Comparison of ENCODE assay signal across 1 cellular context in genomic region chr7:143265017-143265693, GRCh38.
TF ChIP-seq lines count a peak whose summit lies in the region.

No MANE protein-coding gene starts in this region.

TF ChIP-seq in HepG2, 621 proteins besides CTCF, POLR2A, EP300 and RAD21:
- TF ChIP-seq IRX3 (CRISPR knock-in tag; IDR thresholded peaks at IDR 0.05; ENCODE audit: borderline replicate concordance, low read depth) (no peak), ZHX1 (CRISPR knock-in tag; IDR thresholded peaks at IDR 0.05; ENCODE audit: low read depth) (no peak), SMC3 (IDR thresholded peaks at IDR 0.05; ENCODE audit: low read length) (no peak), RBAK (CRISPR knock-in tag; IDR thresholded peaks at IDR 0.05) (no peak), ZNF598 (CRISPR knock-in tag; IDR thresholded peaks at IDR 0.05; ENCODE audit: borderline replicate concordance) (no peak), CBX2 (IDR thresholded peaks at IDR 0.05; ENCODE audit: low read depth, low read length) (no peak), CBX2 (CRISPR knock-in tag; IDR thresholded peaks at IDR 0.05; ENCODE audit: low read depth) (no peak), MAF1 (CRISPR knock-in tag; IDR thresholded peaks at IDR 0.05; ENCODE audit: borderline replicate concordance) (no peak), TRAFD1 (CRISPR knock-in tag; IDR thresholded peaks at IDR 0.05; ENCODE audit: borderline replicate concordance) (no peak), FIP1L1 (IDR thresholded peaks at IDR 0.05; ENCODE audit: borderline replicate concordance, insufficient read depth, low read depth, low read length) (no peak), ZNF343 (CRISPR knock-in tag; IDR thresholded peaks at IDR 0.05) (no peak), ZNF704 (CRISPR knock-in tag; IDR thresholded peaks at IDR 0.05; ENCODE audit: borderline replicate concordance) (no peak), ZNF652 (CRISPR knock-in tag; IDR thresholded peaks at IDR 0.05; ENCODE audit: borderline replicate concordance, low read depth) (no peak), ZNF136 (CRISPR knock-in tag; IDR thresholded peaks at IDR 0.05; ENCODE audit: low read depth) (no peak), RNF2 (conservative IDR thresholded peaks at IDR 0.05; ENCODE audit: low read depth) (no peak), SP1 (IDR thresholded peaks at IDR 0.05) (no peak), SP1 (CRISPR knock-in tag; IDR thresholded peaks at IDR 0.05) (no peak), MBD4 (IDR thresholded peaks at IDR 0.05; ENCODE audit: borderline replicate concordance, low read length) (no peak)
